Comparison of ENCODE assay signal across 1 cellular context in genomic region chr3:56001537-56001936, GRCh38.
TF ChIP-seq lines count a peak whose summit lies in the region.

No MANE protein-coding gene starts in this region.

TF ChIP-seq in WTC11, 78 proteins besides CTCF, POLR2A, EP300 and RAD21 (continued from another document):
- TF ChIP-seq, protein P1, sequence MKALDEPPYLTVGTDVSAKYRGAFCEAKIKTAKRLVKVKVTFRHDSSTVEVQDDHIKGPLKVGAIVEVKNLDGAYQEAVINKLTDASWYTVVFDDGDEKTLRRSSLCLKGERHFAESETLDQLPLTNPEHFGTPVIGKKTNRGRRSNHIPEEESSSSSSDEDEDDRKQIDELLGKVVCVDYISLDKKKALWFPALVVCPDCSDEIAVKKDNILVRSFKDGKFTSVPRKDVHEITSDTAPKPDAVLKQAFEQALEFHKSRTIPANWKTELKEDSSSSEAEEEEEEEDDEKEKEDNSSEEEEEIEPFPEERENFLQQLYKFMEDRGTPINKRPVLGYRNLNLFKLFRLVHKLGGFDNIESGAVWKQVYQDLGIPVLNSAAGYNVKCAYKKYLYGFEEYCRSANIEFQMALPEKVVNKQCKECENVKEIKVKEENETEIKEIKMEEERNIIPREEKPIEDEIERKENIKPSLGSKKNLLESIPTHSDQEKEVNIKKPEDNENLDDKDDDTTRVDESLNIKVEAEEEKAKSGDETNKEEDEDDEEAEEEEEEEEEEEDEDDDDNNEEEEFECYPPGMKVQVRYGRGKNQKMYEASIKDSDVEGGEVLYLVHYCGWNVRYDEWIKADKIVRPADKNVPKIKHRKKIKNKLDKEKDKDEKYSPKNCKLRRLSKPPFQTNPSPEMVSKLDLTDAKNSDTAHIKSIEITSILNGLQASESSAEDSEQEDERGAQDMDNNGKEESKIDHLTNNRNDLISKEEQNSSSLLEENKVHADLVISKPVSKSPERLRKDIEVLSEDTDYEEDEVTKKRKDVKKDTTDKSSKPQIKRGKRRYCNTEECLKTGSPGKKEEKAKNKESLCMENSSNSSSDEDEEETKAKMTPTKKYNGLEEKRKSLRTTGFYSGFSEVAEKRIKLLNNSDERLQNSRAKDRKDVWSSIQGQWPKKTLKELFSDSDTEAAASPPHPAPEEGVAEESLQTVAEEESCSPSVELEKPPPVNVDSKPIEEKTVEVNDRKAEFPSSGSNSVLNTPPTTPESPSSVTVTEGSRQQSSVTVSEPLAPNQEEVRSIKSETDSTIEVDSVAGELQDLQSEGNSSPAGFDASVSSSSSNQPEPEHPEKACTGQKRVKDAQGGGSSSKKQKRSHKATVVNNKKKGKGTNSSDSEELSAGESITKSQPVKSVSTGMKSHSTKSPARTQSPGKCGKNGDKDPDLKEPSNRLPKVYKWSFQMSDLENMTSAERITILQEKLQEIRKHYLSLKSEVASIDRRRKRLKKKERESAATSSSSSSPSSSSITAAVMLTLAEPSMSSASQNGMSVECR (CRISPR knock-in tag; IDR thresholded peaks at IDR 0.05; ENCODE audit: borderline replicate concordance) = no peak
- TF ChIP-seq IRF1 (CRISPR knock-in tag; IDR thresholded peaks at IDR 0.05) = no peak
